ENCODE assay signal across 8 cellular contexts in genomic region chr13:25574437-25575426, GRCh38.
DNase-seq lines count a peak whose midpoint lies in the region; ATAC-seq, FAIRE-seq and TF ChIP-seq lines count a peak whose summit lies in the region.

No MANE protein-coding gene starts in this region.

- POLR2A ChIA-PET in AG04449 (lab: Yijun Ruan, JAX), result no interaction called here

- TF ChIP-seq CTCF in AG04449 (IDR thresholded peaks at IDR 0.05; ENCODE audit: insufficient read depth, low read length, missing control alignments), result peak; percentile 86

- peak; percentile 87 for FAIRE-seq in endometrium (lab: Jason Lieb, UNC)

- peak; percentile 73 for ATAC-seq in GM18870 (IDR thresholded peaks at IDR 0.05; ENCODE audit: unreplicated experiment)

- peak; percentile 40 for DNase-seq in AG04449 (ENCODE audit: low read depth, low spot score)
- DNase-seq in HuH-7 (ENCODE audit: low spot score), result peak; percentile 34
- peak; percentile 64 to 84 for DNase-seq in NOMO-1 (lab: John Stamatoyannopoulos, UW; ENCODE audit: unreplicated experiment in 2 of 2)
- peak; percentile 38 to 42 for DNase-seq in activated CD8-positive, alpha-beta memory T cell treated with anti-CD3 and anti-CD28 coated beads for 4 hours (ENCODE audit: low read depth in 2 of 2)
- peak; percentile 87 for DNase-seq in middle frontal gyrus (ENCODE audit: extremely low spot score, low spot score)
- DNase-seq in stimulated activated CD8-positive, alpha-beta memory T cell treated with anti-CD3 and anti-CD28 coated beads, Interleukin-4, amount 100 ng/mL, for 48 hours, result peak; percentile 81

- H3K4me3 ChIP-seq in AG04449 (ENCODE audit: low read depth, low read length), result no peak overlapping the region

- CTCF ChIA-PET in AG04449 (lab: Yijun Ruan, JAX), result interaction anchor here (0.6 to 4.5 kb wide), 21 partner anchors 8 to 1124 kb away, joined by 3 to 54 read pairs (median 3); no protein-coding TSS in a partner anchor

Comparison
In these comparisons a context has a peak if more than half of its experiments do, and no peak if none do; other contexts are left out.
1. DNase-seq: peak in every context shown above with its lines; median percentile 87 in middle frontal gyrus; 81 in stimulated activated CD8-positive, alpha-beta memory T cell treated with anti-CD3 and anti-CD28 coated beads, Interleukin-4, amount 100 ng/mL, for 48 hours; 74 in NOMO-1; 40 in AG04449; 40 in activated CD8-positive, alpha-beta memory T cell treated with anti-CD3 and anti-CD28 coated beads for 4 hours; 34 in HuH-7.